1 cellular context compared by ENCODE assay signal in the genomic region with DNA sequence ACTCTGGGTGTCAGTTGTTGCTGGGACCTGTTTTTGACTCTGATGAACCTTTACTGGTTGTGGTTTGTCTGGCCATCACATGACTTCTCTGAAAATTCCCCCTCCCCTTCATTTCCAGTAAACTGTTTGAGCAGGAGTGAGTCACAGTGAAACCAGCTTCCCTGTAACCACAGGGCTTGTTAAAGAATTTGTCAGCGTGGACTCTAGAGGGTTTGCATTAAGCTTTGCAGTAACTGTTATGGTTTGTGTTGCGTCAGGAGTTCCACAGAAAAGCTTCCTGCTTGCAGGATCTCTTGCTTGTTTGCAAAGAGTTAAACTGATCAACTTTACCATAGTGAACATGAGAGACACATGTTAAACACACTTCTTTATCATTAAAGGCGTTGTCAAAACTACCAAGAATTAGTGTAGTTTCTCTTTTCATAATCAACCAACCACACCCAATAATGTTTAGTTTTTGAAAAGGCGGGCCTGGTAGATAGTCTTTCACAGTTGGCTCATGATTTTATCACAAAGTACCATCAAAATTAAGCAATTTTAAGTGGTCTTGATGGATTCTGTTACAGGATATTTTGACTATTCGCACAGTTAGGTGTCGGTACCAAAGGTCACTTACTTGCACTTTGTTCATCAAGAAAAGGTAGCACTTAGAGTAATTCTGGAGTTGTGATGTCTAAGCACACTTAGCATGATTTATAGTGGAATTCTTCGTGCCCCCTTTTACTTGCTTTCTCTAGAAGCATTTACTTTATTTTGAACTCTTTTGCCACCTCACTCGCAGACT.
TF ChIP-seq lines count a peak whose summit lies in the region.

No MANE protein-coding gene starts in this region.

TF ChIP-seq in GM12878, 131 proteins besides CTCF, POLR2A, EP300 and RAD21 (continued from another document):
- TF ChIP-seq PRDM15 (CRISPR knock-in tag; IDR thresholded peaks at IDR 0.05) (no peak), ZBTB33 (IDR thresholded peaks at IDR 0.05) (no peak; the same call in 1 of the 2 replicates), RFX5 (IDR thresholded peaks at IDR 0.05; ENCODE audit: low read depth, low read length) (peak; percentile 96), RAD51 (IDR thresholded peaks at IDR 0.05) (peak; percentile 97), HDAC2 (IDR thresholded peaks at IDR 0.05) (no peak), SMAD1 (IDR thresholded peaks at IDR 0.05; ENCODE audit: low read depth, partially characterized antibody) (peak; percentile 77), MXI1 (IDR thresholded peaks at IDR 0.05; ENCODE audit: low read depth, low read length) (peak; percentile 74; the same call in 1 of the 2 replicates), CHD1 (IDR thresholded peaks at IDR 0.05; ENCODE audit: low read depth, low read length) (no peak), SMC3 (IDR thresholded peaks at IDR 0.05; ENCODE audit: borderline replicate concordance, low read length) (no peak), SRF (IDR thresholded peaks at IDR 0.05; ENCODE audit: low read depth in 2 of 2, low read length in 2 of 2) (0 out of 4 replicates have a peak, but pooled peaks of 1 of the 2 experiments have one; percentile 62), ZNF622 (IDR thresholded peaks at IDR 0.05) (no peak), BCL11A (IDR thresholded peaks at IDR 0.05; ENCODE audit: low read depth, low read length) (peak; percentile 99), NFXL1 (IDR thresholded peaks at IDR 0.05; ENCODE audit: borderline replicate concordance) (no peak), YBX1 (IDR thresholded peaks at IDR 0.05) (no peak)
- TF ChIP-seq, protein P1, sequence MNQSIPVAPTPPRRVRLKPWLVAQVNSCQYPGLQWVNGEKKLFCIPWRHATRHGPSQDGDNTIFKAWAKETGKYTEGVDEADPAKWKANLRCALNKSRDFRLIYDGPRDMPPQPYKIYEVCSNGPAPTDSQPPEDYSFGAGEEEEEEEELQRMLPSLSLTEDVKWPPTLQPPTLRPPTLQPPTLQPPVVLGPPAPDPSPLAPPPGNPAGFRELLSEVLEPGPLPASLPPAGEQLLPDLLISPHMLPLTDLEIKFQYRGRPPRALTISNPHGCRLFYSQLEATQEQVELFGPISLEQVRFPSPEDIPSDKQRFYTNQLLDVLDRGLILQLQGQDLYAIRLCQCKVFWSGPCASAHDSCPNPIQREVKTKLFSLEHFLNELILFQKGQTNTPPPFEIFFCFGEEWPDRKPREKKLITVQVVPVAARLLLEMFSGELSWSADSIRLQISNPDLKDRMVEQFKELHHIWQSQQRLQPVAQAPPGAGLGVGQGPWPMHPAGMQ (IDR thresholded peaks at IDR 0.05; ENCODE audit: borderline replicate concordance), result peak; percentile 45; the same call in 1 of the 2 replicates
- TF ChIP-seq, protein P2, sequence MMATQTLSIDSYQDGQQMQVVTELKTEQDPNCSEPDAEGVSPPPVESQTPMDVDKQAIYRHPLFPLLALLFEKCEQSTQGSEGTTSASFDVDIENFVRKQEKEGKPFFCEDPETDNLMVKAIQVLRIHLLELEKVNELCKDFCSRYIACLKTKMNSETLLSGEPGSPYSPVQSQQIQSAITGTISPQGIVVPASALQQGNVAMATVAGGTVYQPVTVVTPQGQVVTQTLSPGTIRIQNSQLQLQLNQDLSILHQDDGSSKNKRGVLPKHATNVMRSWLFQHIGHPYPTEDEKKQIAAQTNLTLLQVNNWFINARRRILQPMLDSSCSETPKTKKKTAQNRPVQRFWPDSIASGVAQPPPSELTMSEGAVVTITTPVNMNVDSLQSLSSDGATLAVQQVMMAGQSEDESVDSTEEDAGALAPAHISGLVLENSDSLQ (IDR thresholded peaks at IDR 0.05), result peak; percentile 84
- TF ChIP-seq, protein P3, sequence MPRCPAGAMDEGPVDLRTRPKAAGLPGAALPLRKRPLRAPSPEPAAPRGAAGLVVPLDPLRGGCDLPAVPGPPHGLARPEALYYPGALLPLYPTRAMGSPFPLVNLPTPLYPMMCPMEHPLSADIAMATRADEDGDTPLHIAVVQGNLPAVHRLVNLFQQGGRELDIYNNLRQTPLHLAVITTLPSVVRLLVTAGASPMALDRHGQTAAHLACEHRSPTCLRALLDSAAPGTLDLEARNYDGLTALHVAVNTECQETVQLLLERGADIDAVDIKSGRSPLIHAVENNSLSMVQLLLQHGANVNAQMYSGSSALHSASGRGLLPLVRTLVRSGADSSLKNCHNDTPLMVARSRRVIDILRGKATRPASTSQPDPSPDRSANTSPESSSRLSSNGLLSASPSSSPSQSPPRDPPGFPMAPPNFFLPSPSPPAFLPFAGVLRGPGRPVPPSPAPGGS (IDR thresholded peaks at IDR 0.05; ENCODE audit: borderline replicate concordance, insufficient read depth, low read depth, low read length, poor library complexity, severe bottlenecking), result peak; percentile 90
